In the genomic region with DNA sequence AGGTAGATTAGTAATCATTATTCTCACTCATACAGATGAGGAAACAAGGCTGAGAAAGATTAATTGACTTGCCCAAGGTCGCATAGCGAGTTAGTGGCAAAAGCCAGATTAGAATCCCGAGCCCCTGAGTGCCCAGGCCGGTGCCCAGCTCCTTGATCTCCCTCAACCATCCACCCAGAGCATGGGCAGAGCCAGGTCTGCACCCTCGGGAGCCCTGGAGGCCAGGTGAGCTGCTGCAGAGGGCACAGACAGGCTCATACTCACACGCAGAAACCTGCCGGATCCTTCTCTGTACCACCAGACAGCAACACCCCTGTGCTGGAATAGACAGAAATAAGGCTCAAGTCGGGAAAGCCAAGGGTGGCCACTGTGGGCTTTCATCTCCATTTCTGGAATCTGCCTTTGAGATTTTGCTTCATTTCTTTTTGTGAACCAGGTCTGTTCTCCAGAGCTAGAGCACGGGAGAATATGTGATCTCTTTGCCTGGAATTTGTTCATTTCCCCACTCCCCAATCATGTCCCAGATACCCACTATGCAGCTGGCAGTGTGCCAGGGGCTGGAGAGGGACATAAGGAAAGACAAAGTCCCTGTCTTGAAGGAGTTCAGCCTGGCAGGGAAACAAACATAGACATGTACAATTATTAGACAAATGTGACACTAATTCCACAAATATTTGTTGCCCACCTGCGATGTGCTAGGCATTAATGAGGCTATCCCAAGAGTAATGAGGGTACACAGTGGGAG, we compare ENCODE assay signal across 15 cellular contexts.
"Had no signal": no experiment of that assay in that cellular context is flagged by ENCODE, and none has a peak within 500 bp of the region (broad histone marks: within the 10 kb centered on the region; RNA-seq: fewer than 3 reads in every experiment).

No MANE protein-coding gene starts in this region.

- H3K27ac Mint-ChIP-seq: activated B cell treated with CpG ODN at 0.5 μM for 24 hours; activated CD4-positive, alpha-beta T cell treated with anti-CD3 and anti-CD28 coated beads, Interleukin-2, amount 10 ng/mL, durations not matched to agents 24 days and 14 days; activated naive CD4-positive, alpha-beta T cell treated with anti-CD3 and anti-CD28 coated beads, Interleukin-2, amount 10 ng/mL, durations not matched to agents 7 days and 5 days; activated T-helper 17 cell treated with anti-CD3 and anti-CD28 coated beads, Interleukin-2, amount 50 U/mL, for 72 hours; naive thymus-derived CD4-positive, alpha-beta T cell; stimulated activated naive CD8-positive, alpha-beta T cell treated with anti-CD3 and anti-CD28 coated beads, Interleukin-15, Interleukin-2, amounts not matched to agents 100 ng/mL and 50 ng/mL, for 24 hours; T-helper 17 cell had no signal

- H3K36me3 ChIP-seq: gastrocnemius medialis had no signal

- DNase-seq: activated B cell treated with CpG ODN at 0.5 μM for 24 hours; activated CD4-positive, alpha-beta T cell treated with anti-CD3 and anti-CD28 coated beads, Interleukin-2, amount 10 ng/mL, durations not matched to agents 24 days and 14 days; activated naive CD4-positive, alpha-beta T cell treated with anti-CD3 and anti-CD28 coated beads, Interleukin-2, amount 10 ng/mL, durations not matched to agents 7 days and 5 days; central memory CD4-positive, alpha-beta T cell; cortex of kidney; effector memory CD4-positive, alpha-beta T cell; gastrocnemius medialis; kidney; naive thymus-derived CD4-positive, alpha-beta T cell; nucleus accumbens; stimulated activated CD4-positive, alpha-beta T cell treated with anti-CD3 and anti-CD28 coated beads, Interleukin-4, amount 100 ng/mL, for 1 hour; T-helper 17 cell had no signal

- FAIRE-seq: kidney had no signal

- H3K9me3 ChIP-seq: gastrocnemius medialis had no signal

- ATAC-seq: activated T-helper 17 cell treated with anti-CD3 and anti-CD28 coated beads, Interleukin-2, amount 50 U/mL, for 72 hours; gastrocnemius medialis; naive thymus-derived CD4-positive, alpha-beta T cell; T-helper 17 cell had no signal

- H3K9me3 Mint-ChIP-seq: activated B cell treated with CpG ODN at 0.5 μM for 24 hours; activated CD4-positive, alpha-beta T cell treated with anti-CD3 and anti-CD28 coated beads, Interleukin-2, amount 10 ng/mL, durations not matched to agents 24 days and 14 days; activated naive CD4-positive, alpha-beta T cell treated with anti-CD3 and anti-CD28 coated beads, Interleukin-2, amount 10 ng/mL, durations not matched to agents 7 days and 5 days; activated T-helper 17 cell treated with anti-CD3 and anti-CD28 coated beads, Interleukin-2, amount 50 U/mL, for 72 hours; naive thymus-derived CD4-positive, alpha-beta T cell; stimulated activated naive CD8-positive, alpha-beta T cell treated with anti-CD3 and anti-CD28 coated beads, Interleukin-15, Interleukin-2, amounts not matched to agents 100 ng/mL and 50 ng/mL, for 24 hours had no signal

- H3K36me3 Mint-ChIP-seq: activated naive CD4-positive, alpha-beta T cell treated with anti-CD3 and anti-CD28 coated beads, Interleukin-2, amount 10 ng/mL, durations not matched to agents 7 days and 5 days had no signal

- H3K4me3 ChIP-seq: gastrocnemius medialis, lung had no signal

- H3K4me3 Mint-ChIP-seq: activated B cell treated with CpG ODN at 0.5 μM for 24 hours; activated CD4-positive, alpha-beta T cell treated with anti-CD3 and anti-CD28 coated beads, Interleukin-2, amount 10 ng/mL, durations not matched to agents 24 days and 14 days; activated naive CD4-positive, alpha-beta T cell treated with anti-CD3 and anti-CD28 coated beads, Interleukin-2, amount 10 ng/mL, durations not matched to agents 7 days and 5 days; activated T-helper 17 cell treated with anti-CD3 and anti-CD28 coated beads, Interleukin-2, amount 50 U/mL, for 72 hours; stimulated activated naive CD8-positive, alpha-beta T cell treated with anti-CD3 and anti-CD28 coated beads, Interleukin-15, Interleukin-2, amounts not matched to agents 100 ng/mL and 50 ng/mL, for 24 hours; T-helper 17 cell had no signal

- H3K4me1 Mint-ChIP-seq: activated T-helper 17 cell treated with anti-CD3 and anti-CD28 coated beads, Interleukin-2, amount 50 U/mL, for 72 hours had no signal
